ENCODE assay signal across 1 cellular context in the genomic region with DNA sequence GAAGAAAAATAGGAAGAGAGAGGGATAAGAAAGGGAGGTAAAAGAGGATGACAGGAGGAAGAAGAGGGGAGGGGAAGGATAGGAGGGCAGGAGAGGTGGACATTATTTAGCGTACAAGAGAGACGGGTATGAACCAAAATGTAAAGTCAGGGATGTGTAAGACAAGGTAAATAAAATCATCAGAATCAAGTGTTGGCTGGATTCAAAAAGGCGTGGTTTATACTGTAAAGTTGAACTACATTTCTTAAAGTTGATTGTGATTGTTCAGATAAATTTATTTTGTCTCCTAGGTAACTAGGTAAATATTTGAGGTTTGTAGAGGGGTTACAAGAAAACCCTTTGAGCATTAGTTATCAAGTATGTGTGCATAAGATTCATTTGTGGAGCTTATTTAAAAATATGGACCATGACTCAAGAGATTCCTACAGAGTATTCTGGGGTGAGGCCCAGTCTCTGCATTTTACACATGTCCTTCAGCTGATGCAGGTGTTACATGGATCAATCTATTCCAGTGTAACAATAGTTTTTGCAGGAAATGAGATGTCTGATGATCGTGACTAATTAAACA.
TF ChIP-seq lines count a peak whose summit lies in the region.

No MANE protein-coding gene starts in this region.

TF ChIP-seq in H1, 55 proteins besides CTCF, POLR2A, EP300 and RAD21 (continued from another document):
- TF ChIP-seq NRF1 (IDR thresholded peaks at IDR 0.05; ENCODE audit: low read depth, low read length) (no peak), TAF1 (IDR thresholded peaks at IDR 0.05; ENCODE audit: low read depth, low read length) (no peak), MAFK (IDR thresholded peaks at IDR 0.05; ENCODE audit: low read depth, low read length) (no peak), TEAD4 (IDR thresholded peaks at IDR 0.05; ENCODE audit: low read depth, low read length) (no peak)
